14 cellular contexts compared by ENCODE assay signal in the genomic region with DNA sequence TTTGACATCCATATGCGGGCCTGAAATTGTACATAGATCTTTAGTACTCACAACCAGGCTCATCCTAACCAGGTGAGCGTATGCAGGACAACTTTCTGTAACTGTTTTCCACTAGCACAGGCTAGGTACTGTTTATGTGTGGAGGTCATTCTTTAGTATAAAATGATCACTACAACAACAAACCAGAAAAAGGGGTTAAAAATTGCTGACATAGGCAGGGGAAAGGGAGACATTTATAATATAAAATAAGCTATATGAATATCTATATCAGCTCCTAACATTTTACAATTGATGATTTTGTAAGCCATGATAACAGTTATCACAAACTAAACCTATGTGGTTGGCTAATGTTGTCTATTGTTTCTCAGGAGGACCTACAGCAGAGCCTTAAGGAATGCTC. TPM values are rescaled to one million over a fixed set of nuclear protein-coding genes. Genes with fewer than 3 reads are reported as not detected.
DNase-seq lines count a peak whose midpoint lies in the region; ATAC-seq and TF ChIP-seq lines count a peak whose summit lies in the region.
"Had no signal": no experiment of that assay in that cellular context is flagged by ENCODE, and none has a peak within 500 bp of the region (broad histone marks: within the 10 kb centered on the region; RNA-seq: fewer than 3 reads in every experiment).

No MANE protein-coding gene starts in this region.

- no peak overlapping the region for H2AK9ac ChIP-seq in IMR-90 (replicated peaks; ENCODE audit: low read depth, low read length, poor library complexity)

- no peak for TF ChIP-seq POLR2A in IMR-90 (IDR thresholded peaks at IDR 0.05; ENCODE audit: low read depth, low read length)

- TF ChIP-seq CTCF in IMR-90 (conservative IDR thresholded peaks at IDR 0.05; ENCODE audit: low read depth, low read length) (no peak), chondrocyte (IDR thresholded peaks at IDR 0.05) (no peak), osteocyte (IDR thresholded peaks at IDR 0.05) (no peak), type B pancreatic cell (conservative IDR thresholded peaks at IDR 0.05) (no peak)

- no peak overlapping the region for H3K4me3 ChIP-seq in IMR-90 (ENCODE audit: insufficient read depth, low read depth, low read length)
- no peak overlapping the region for H3K4me3 ChIP-seq in aorta (ENCODE audit: low read length in 2 of 2)

- H3K4me1 Mint-ChIP-seq in chondrocyte (ENCODE audit: low read depth) (peaks cover 79% of the 10 kb centered on the region), osteocyte (ENCODE audit: unreplicated experiment) (peaks cover 85% of the 10 kb centered on the region), type B pancreatic cell (ENCODE audit: unreplicated experiment) (peaks cover 40% of the 10 kb centered on the region)
- H3K4me1 Mint-ChIP-seq: CD14-positive monocyte had no signal

- H2BK5ac ChIP-seq in IMR-90 (ENCODE audit: low read depth, low read length, poor library complexity, severe bottlenecking): no peak overlapping the region

- DNase-seq in IMR-90 (no peak), chondrocyte (ENCODE audit: low spot score) (no peak), osteocyte (ENCODE audit: extremely low spot score, unreplicated experiment) (no peak), aorta (no peak), NCI-H524 (lab: John Stamatoyannopoulos, UW) (no peak), GOT3 (lab: John Stamatoyannopoulos, UW) (no peak), type B pancreatic cell (ENCODE audit: extremely low spot score, unreplicated experiment) (no peak)
- DNase-seq: CD8-positive, alpha-beta T cell; COR-L47; DND-41; GDM1; H7 had no signal

- no peak for TF ChIP-seq RAD21 in IMR-90 (IDR thresholded peaks at IDR 0.05; ENCODE audit: low read length)

- H4K5ac ChIP-seq in IMR-90 (ENCODE audit: low read depth, low read length): no peak overlapping the region

- no peaks in the 10 kb centered on the region for H3K27me3 ChIP-seq in IMR-90 (ENCODE audit: control insufficient read depth, insufficient read depth, low read length)
- H3K27me3 ChIP-seq in aorta (ENCODE audit: control insufficient read depth in 1 of 2, insufficient read depth in 2 of 2, low read length in 1 of 2): no peaks in the 10 kb centered on the region

- H2AFZ ChIP-seq in IMR-90 (replicated peaks; ENCODE audit: low read length, poor library complexity): no peak overlapping the region

- H3K9me3 ChIP-seq in IMR-90 (ENCODE audit: control insufficient read depth, insufficient read depth, low read length) (no peaks in the 10 kb centered on the region), aorta (ENCODE audit: control insufficient read depth, low read length) (no peaks in the 10 kb centered on the region)

- H3K27ac ChIP-seq in IMR-90 (ENCODE audit: insufficient read depth, low read length) (no peak overlapping the region), aorta (ENCODE audit: low read depth in 1 of 2, low read length in 2 of 2) (peak overlapping the region; percentile 42 to 76)

- H3K36me3 Mint-ChIP-seq in chondrocyte (ENCODE audit: low read depth): peaks cover 8% of the 10 kb centered on the region
- peaks cover 7% of the 10 kb centered on the region for H3K36me3 Mint-ChIP-seq in osteocyte (ENCODE audit: unreplicated experiment)
- H3K36me3 Mint-ChIP-seq in type B pancreatic cell: no peaks in the 10 kb centered on the region
- H3K36me3 Mint-ChIP-seq: CD14-positive monocyte; CD8-positive, alpha-beta T cell had no signal

- no peak overlapping the region; the same call in 1 of the 2 replicates for H3K18ac ChIP-seq in IMR-90 (ENCODE audit: low read depth, low read length)

- H2BK15ac ChIP-seq in IMR-90 (ENCODE audit: low read depth, low read length): peak overlapping the region; percentile 97; the same call in 2 of the 3 replicates

- H4K20me1 ChIP-seq in IMR-90 (ENCODE audit: insufficient read depth, low read length): no peaks in the 10 kb centered on the region

- peak overlapping the region; percentile 85 for H2BK120ac ChIP-seq in IMR-90 (ENCODE audit: low read depth, low read length)

- ATAC-seq in IMR-90 (ENCODE audit: low read depth) (no peak), aorta (ENCODE audit: low FRiP score) (no peak)
- ATAC-seq: CD8-positive, alpha-beta T cell; HepG2 had no signal

- dilution Hi-C loops in IMR-90 (cut with HindIII; ENCODE audit: low sequenced_read_pairs, unreplicated experiment): no loop called here

- H3K4me3 Mint-ChIP-seq in chondrocyte (ENCODE audit: unreplicated experiment) (no peak overlapping the region), osteocyte (ENCODE audit: unreplicated experiment) (no peak overlapping the region), type B pancreatic cell (no peak overlapping the region)
- H3K4me3 Mint-ChIP-seq: CD14-positive monocyte; CD8-positive, alpha-beta T cell had no signal

- H3K9me3 Mint-ChIP-seq in chondrocyte (ENCODE audit: low read depth): no peaks in the 10 kb centered on the region
- H3K9me3 Mint-ChIP-seq in osteocyte (ENCODE audit: unreplicated experiment): no peaks in the 10 kb centered on the region
- no peaks in the 10 kb centered on the region for H3K9me3 Mint-ChIP-seq in type B pancreatic cell
- H3K9me3 Mint-ChIP-seq: CD8-positive, alpha-beta T cell had no signal

- H3K27me3 Mint-ChIP-seq in chondrocyte (ENCODE audit: low read depth): no peaks in the 10 kb centered on the region
- no peaks in the 10 kb centered on the region for H3K27me3 Mint-ChIP-seq in osteocyte (ENCODE audit: unreplicated experiment)
- no peaks in the 10 kb centered on the region for H3K27me3 Mint-ChIP-seq in type B pancreatic cell

- no peak overlapping the region for H4K91ac ChIP-seq in IMR-90 (ENCODE audit: insufficient read depth, low read depth, low read length)

- POLR2A ChIA-PET in IMR-90 (lab: Charles Lee; ENCODE audit: unreplicated experiment): no interaction called here

- peak overlapping the region; percentile 74 for H3K4ac ChIP-seq in IMR-90 (ENCODE audit: low read depth, low read length)

- peak overlapping the region; percentile 1 to 63; a peak in 3 of 4 replicates for H4K8ac ChIP-seq in IMR-90 (ENCODE audit: low read depth in 2 of 2, low read length in 2 of 2)

- BruUV-seq in IMR-90 (replicated peaks; lab: Mats Ljungman, UMichigan): no TSS peak

- no peak overlapping the region for H3K9ac ChIP-seq in IMR-90 (ENCODE audit: low read depth, low read length)

- H3K36me3 ChIP-seq in IMR-90 (ENCODE audit: control insufficient read depth, insufficient read depth, low read length): no peaks in the 10 kb centered on the region
- peaks cover 0 to 2% of the 10 kb centered on the region in 2 donors for H3K36me3 ChIP-seq in aorta (ENCODE audit: control insufficient read depth in 1 of 2, insufficient read depth in 2 of 2, low read length in 1 of 2)

- intact Hi-C loops in IMR-90 (cut with micrococcal nuclease): no loop called here
- intact Hi-C loops in aorta (cut with DNase I): loop anchor here in 1 of 2 donors (5.0 kb wide), 1 partner anchor 78 kb away; no protein-coding TSS in a partner anchor

- peak overlapping the region; percentile 61 for H3K14ac ChIP-seq in IMR-90 (replicated peaks; ENCODE audit: low read depth, low read length)

- H3K27ac Mint-ChIP-seq in chondrocyte (ENCODE audit: unreplicated experiment) (peak overlapping the region; percentile 19), osteocyte (ENCODE audit: unreplicated experiment) (peak overlapping the region; percentile 89), type B pancreatic cell (no peak overlapping the region)
- H3K27ac Mint-ChIP-seq: CD14-positive monocyte; CD8-positive, alpha-beta T cell had no signal

- H3K79me1 ChIP-seq in IMR-90 (ENCODE audit: low read depth in 1 of 2, low read length in 2 of 2): no peaks in the 10 kb centered on the region

- CTCF ChIA-PET in IMR-90 (lab: Yijun Ruan, JAX): no interaction called here

- H3K4me1 ChIP-seq in IMR-90 (ENCODE audit: control insufficient read depth, insufficient read depth, low read length) (peaks cover 12% of the 10 kb centered on the region), aorta (ENCODE audit: control insufficient read depth in 1 of 2, insufficient read depth in 2 of 2, low read length in 2 of 2) (peaks cover 12 to 26% of the 10 kb centered on the region in 2 donors)

- H2BK20ac ChIP-seq in IMR-90 (ENCODE audit: low read depth, low read length): peak overlapping the region; percentile 82; the same call in 1 of the 2 replicates

- in situ Hi-C loops in IMR-90 (cut with MboI; ENCODE audit: low sequenced_read_pairs): no loop called here

- no peak overlapping the region for H3K4me2 ChIP-seq in IMR-90 (ENCODE audit: low read depth, low read length)

- H3K23ac ChIP-seq in IMR-90 (ENCODE audit: low read depth, low read length): peak overlapping the region; percentile 17; the same call in 1 of the 2 replicates

- no peak overlapping the region for H3K56ac ChIP-seq in IMR-90 (ENCODE audit: extremely low read depth, insufficient read depth, low read length)

- H3K9me1 ChIP-seq in IMR-90 (ENCODE audit: insufficient read depth, low read length): peaks cover 2% of the 10 kb centered on the region; the same call in 1 of the 2 replicates

- WGBS in IMR-90 (ENCODE audit: extremely low coverage in 2 of 2, insufficient read length in 1 of 2), 2 experiments: 100% methylated on average over 1 of the region's 2 CpGs; no CpG with 5 or more reads in 1 of the 2 experiments
- 83 to 88% methylated on average over 2 of the region's 2 CpGs for WGBS in aorta, 2 donors

- H2AK5ac ChIP-seq in IMR-90 (ENCODE audit: low read depth, low read length): peak overlapping the region; percentile 90

TF ChIP-seq in IMR-90, 13 proteins besides CTCF, POLR2A, EP300 and RAD21:
- peak; percentile 69 for TF ChIP-seq MAFK (IDR thresholded peaks at IDR 0.05; ENCODE audit: low read depth, low read length)
- TF ChIP-seq MAZ (IDR thresholded peaks at IDR 0.05; ENCODE audit: borderline replicate concordance, low read depth, low read length): no peak

RNA-seq across cellular contexts. Expression of a gene that starts 37.6 kb away (rescaled TPM):
- total RNA-seq in IMR-90 (2012; rRNA removed): 14.2 and 40.0 TPM in 2 replicates
- polyA plus RNA-seq in IMR-90 (2012; rRNA removed): 21.4 and 23.7 TPM in 2 replicates
- 8.3 and 11.3 TPM in 2 replicates for polyA plus RNA-seq in IMR-90 (2012; cell fraction: cytosol; rRNA removed)
- 1.8 and 9.9 TPM in 2 replicates for polyA plus RNA-seq in IMR-90 (2012; cell fraction: nucleus; rRNA removed; ENCODE audit: low replicate concordance)
- total RNA-seq in chondrocyte: 103 to 448 TPM (median 423 TPM) in 3 replicates
- total RNA-seq in osteocyte: 155 and 187 TPM in 2 replicates
- 1,000 to 10,000 TPM; 1,469 to 2,702 TPM for total RNA-seq in aorta
- polyA plus RNA-seq in aorta: 1,000 to 10,000 TPM in 1 of 2 donors, 100 to 1,000 TPM in 1; 983 to 1,112 TPM
- 9.1 and 70.0 TPM in 2 replicates for total RNA-seq in type B pancreatic cell (ENCODE audit: low replicate concordance)
- polyA plus RNA-seq: CD14-positive monocyte had no signal
